ENCODE assay signal across 1 cellular context in genomic region chr1:66217561-66217960, GRCh38.
TF ChIP-seq lines count a peak whose summit lies in the region.

No MANE protein-coding gene starts in this region.

TF ChIP-seq in H1, 55 proteins besides CTCF, POLR2A, EP300 and RAD21 (continued from another document):
- no peak for TF ChIP-seq SAP30 (IDR thresholded peaks at IDR 0.05; ENCODE audit: insufficient read depth, insufficient replicate concordance, low read length)
- no peak for TF ChIP-seq SIX5 (IDR thresholded peaks at IDR 0.05; ENCODE audit: low read depth, low read length)
- no peak for TF ChIP-seq CHD7 (IDR thresholded peaks at IDR 0.05; ENCODE audit: insufficient replicate concordance, low read length)
- TF ChIP-seq CEBPB (IDR thresholded peaks at IDR 0.05; ENCODE audit: low read depth, low read length), result peak; percentile 68; the same call in 1 of the 2 replicates
